In genomic region chr12:113072136-113072535, GRCh38 we compare ENCODE assay signal across 14 cellular contexts. TPM values are rescaled to one million over a fixed set of nuclear protein-coding genes. Genes with fewer than 3 reads are reported as not detected.
DNase-seq lines count a peak whose midpoint lies in the region; ATAC-seq, FAIRE-seq and TF ChIP-seq lines count a peak whose summit lies in the region.
"Had no signal": no experiment of that assay in that cellular context is flagged by ENCODE, and none has a peak within 500 bp of the region (broad histone marks: within the 10 kb centered on the region; RNA-seq: fewer than 3 reads in every experiment).

No MANE protein-coding gene starts in this region.

- POLR2A ChIA-PET in GM12878 (lab: Charles Lee) = interaction anchor here (0.5 to 4.6 kb wide), 5 partner anchors 8 to 740 kb away, joined by 3 to 46 read pairs (median 6); partner anchors contain the start of gene OAS2

- no peak for TF ChIP-seq RAD21 in GM12878 (IDR thresholded peaks at IDR 0.05; ENCODE audit: insufficient read depth, low read depth, low read length)

- H3K27ac ChIP-seq in Karpas-422 (ENCODE audit: low read length) (peak overlapping the region; percentile 99), GM12878 (ENCODE audit: control insufficient read depth, insufficient read depth) (no peak overlapping the region), spleen (peak overlapping the region; percentile 55 to 88 (median 80))
- H3K27ac ChIP-seq: KMS-11, left lung, SK-N-MC had no signal

- 71% methylated on average over 3 of the region's 3 CpGs for WGBS in GM12878 (ENCODE audit: insufficient coverage, insufficient replicate concordance, low lambda C conversion rate, missing lambda C conversion rate)
- WGBS in spleen, 5 donors = 63 to 86% (median 85%) methylated on average over 3 of the region's 3 CpGs

- no peak for DNase-seq in activated naive CD4-positive, alpha-beta T cell treated with anti-CD3 and anti-CD28 coated beads, Interleukin-2, amount 50 U/mL, for 72 hours (ENCODE audit: low spot score in 2 of 2)
- no peak for DNase-seq in activated naive CD4-positive, alpha-beta T cell (lab: John Stamatoyannopoulos, UW)
- peak; percentile 61 for DNase-seq in Karpas-422
- DNase-seq in GM12878 (ENCODE audit: low read depth, low spot score) = no peak
- no peak for DNase-seq in spleen
- DNase-seq in foreskin melanocyte = no peak
- DNase-seq in activated CD4-positive, alpha-beta T cell treated with anti-CD3 and anti-CD28 coated beads for 1 hour = no peak
- DNase-seq: activated CD4-positive, alpha-beta T cell treated with anti-CD3 and anti-CD28 coated beads, Interleukin-2, amount 50 U/mL, for 4 hours; effector memory CD4-positive, alpha-beta T cell; left lung had no signal

- no peak for TF ChIP-seq CTCF in GM12878 (IDR thresholded peaks at IDR 0.05 in 2 of 3, conservative IDR thresholded peaks at IDR 0.05 in 1 of 3; ENCODE audit: control insufficient read depth in 2 of 3, extremely low read depth in 1 of 3, insufficient read depth in 1 of 3, low read depth in 3 of 3, low read length in 3 of 3)
- TF ChIP-seq CTCF in spleen (IDR thresholded peaks at IDR 0.05 in 8 of 11, conservative IDR thresholded peaks at IDR 0.05 in 3 of 11) = no peak

- H3K36me3 Mint-ChIP-seq in activated naive CD4-positive, alpha-beta T cell treated with anti-CD3 and anti-CD28 coated beads, Interleukin-2, amount 50 U/mL, for 72 hours = no peaks in the 10 kb centered on the region
- H3K36me3 Mint-ChIP-seq: CD14-positive monocyte had no signal

- H4K20me1 ChIP-seq in Karpas-422 (ENCODE audit: insufficient read depth, low read depth, low read length) = peaks cover 3% of the 10 kb centered on the region; the same call in 1 of the 2 replicates
- H4K20me1 ChIP-seq in GM12878 (ENCODE audit: control insufficient read depth, insufficient read depth) = no peaks in the 10 kb centered on the region

- no peaks in the 10 kb centered on the region for H3K9me2 ChIP-seq in Karpas-422 (replicated peaks; ENCODE audit: insufficient read depth, low read length)

- CTCF ChIA-PET in GM12878 (lab: Yijun Ruan, JAX) = interaction anchor here (1.7 to 3.1 kb wide), 4 partner anchors 10 to 23 kb away, joined by 4 to 18 read pairs (median 10); no protein-coding TSS in a partner anchor

- no peak for TF ChIP-seq EP300 in GM12878 (IDR thresholded peaks at IDR 0.05; ENCODE audit: borderline replicate concordance in 1 of 2, control insufficient read depth in 1 of 2, low read depth in 2 of 2, low read length in 2 of 2)

- in situ Hi-C loops in GM12878 (cut with MboI) = no loop called here

- no peak overlapping the region for H2AFZ ChIP-seq in Karpas-422 (ENCODE audit: low read length)
- no peak overlapping the region for H2AFZ ChIP-seq in GM12878 (ENCODE audit: control insufficient read depth, low read depth, low read length)

- H3K27ac Mint-ChIP-seq in activated naive CD4-positive, alpha-beta T cell treated with anti-CD3 and anti-CD28 coated beads, Interleukin-2, amount 50 U/mL, for 72 hours = peak overlapping the region; percentile 2 to 85

- intact Hi-C loops in GM12878 (cut with micrococcal nuclease; ENCODE audit: unreplicated experiment) = no loop called here
- intact Hi-C loops in spleen (cut with DNase I; ENCODE audit: low total_unique reads) = no loop called here

- H3K4me1 ChIP-seq in Karpas-422 (ENCODE audit: low read length) = peaks cover 100% of the 10 kb centered on the region
- H3K4me1 ChIP-seq in GM12878 (ENCODE audit: control insufficient read depth, insufficient read depth, low read length) = peaks cover 66% of the 10 kb centered on the region
- peaks cover 41 to 100% (median 96%) of the 10 kb centered on the region in 6 donors for H3K4me1 ChIP-seq in spleen
- H3K4me1 ChIP-seq: left lung had no signal

- peaks cover 45% of the 10 kb centered on the region for H3K79me2 ChIP-seq in Karpas-422 (ENCODE audit: low read length)
- H3K79me2 ChIP-seq in GM12878 (ENCODE audit: control insufficient read depth, insufficient read depth, low read length) = peaks cover 2% of the 10 kb centered on the region; the same call in 1 of the 2 replicates

- TF ChIP-seq POLR2A in GM12878 (IDR thresholded peaks at IDR 0.05; ENCODE audit: low read depth, low read length) = no peak
- TF ChIP-seq POLR2A in spleen (IDR thresholded peaks at IDR 0.05) = no peak

- H3K4me2 ChIP-seq in Karpas-422 (ENCODE audit: low read depth, low read length, poor library complexity, severe bottlenecking) (peak overlapping the region; percentile 86), GM12878 (ENCODE audit: control insufficient read depth, insufficient read depth) (no peak overlapping the region)
- H3K4me2 ChIP-seq: KMS-11 had no signal

- no peaks in the 10 kb centered on the region for H3K9me3 Mint-ChIP-seq in activated naive CD4-positive, alpha-beta T cell treated with anti-CD3 and anti-CD28 coated beads, Interleukin-2, amount 50 U/mL, for 72 hours
- H3K9me3 Mint-ChIP-seq: CD14-positive monocyte had no signal

- peak overlapping the region; percentile 89 for H3K9ac ChIP-seq in Karpas-422 (ENCODE audit: low read length)
- no peak overlapping the region for H3K9ac ChIP-seq in GM12878 (ENCODE audit: control insufficient read depth, insufficient read depth, low read length)
- H3K9ac ChIP-seq: KMS-11 had no signal

- H3K36me3 ChIP-seq in Karpas-422 (ENCODE audit: insufficient read depth, low read length) (peaks cover 24% of the 10 kb centered on the region), GM12878 (ENCODE audit: control insufficient read depth in 2 of 2, insufficient read depth in 2 of 2, low read length in 1 of 2) (no peaks in the 10 kb centered on the region; a peak in 1 of 4 replicates), spleen (peaks cover 0 to 13% (median 0%) of the 10 kb centered on the region in 6 donors)
- H3K36me3 ChIP-seq: left lung had no signal

- peak in 1 of 2 donors; percentile 55 for ATAC-seq in activated naive CD4-positive, alpha-beta T cell treated with anti-CD3 and anti-CD28 coated beads, Interleukin-2, amount 50 U/mL, for 72 hours
- ATAC-seq in GM12878 (no peak), GM21529 (IDR thresholded peaks at IDR 0.05; ENCODE audit: unreplicated experiment) (no peak)
- ATAC-seq: left lung had no signal

- peak; percentile 57 for FAIRE-seq in GM12878 (lab: Jason Lieb, UNC)

- SMC1A ChIA-PET in GM12878 (lab: Charles Lee; ENCODE audit: uncharacterized antibody, unreplicated experiment) = interaction anchor here (1.2 to 7.3 kb wide), 6 partner anchors 10 to 23 kb away, joined by 4 to 83 read pairs (median 6); no protein-coding TSS in a partner anchor

- RAD21 ChIA-PET in GM12878 (lab: Charles Lee; ENCODE audit: unreplicated experiment) = interaction anchor here (7.1 kb wide), 1 partner anchor 10 kb away, joined by 84 read pairs; no protein-coding TSS in a partner anchor

- no TSS peak for BruUV-seq in GM12878 (replicated peaks; lab: Mats Ljungman, UMichigan)

- H3K27me3 ChIP-seq in Karpas-422 (ENCODE audit: low read length) (no peaks in the 10 kb centered on the region), GM12878 (replicated peaks in 1 of 2; ENCODE audit: control insufficient read depth in 2 of 2, insufficient read depth in 2 of 2, low read length in 1 of 2) (no peaks in the 10 kb centered on the region), spleen (replicated peaks in 1 of 7) (peaks cover 0 to 3% (median 0%) of the 10 kb centered on the region in 7 donors)

- H3K9me3 ChIP-seq in Karpas-422 (ENCODE audit: low read length) (no peaks in the 10 kb centered on the region), GM12878 (replicated peaks; ENCODE audit: control insufficient read depth, insufficient read depth, low read length) (no peaks in the 10 kb centered on the region; the same call in 2 of the 3 replicates), spleen (no peaks in the 10 kb centered on the region)
- H3K9me3 ChIP-seq: left lung had no signal

- H3K4me3 ChIP-seq in Karpas-422 (ENCODE audit: low read length) (no peak overlapping the region), GM12878 (no peak overlapping the region), spleen (no peak overlapping the region)
- H3K4me3 ChIP-seq: left lung, SK-N-MC had no signal

TF ChIP-seq in GM12878, 131 proteins besides CTCF, POLR2A, EP300 and RAD21 (continues in another document):
- TF ChIP-seq IRF4 (IDR thresholded peaks at IDR 0.05; ENCODE audit: low read depth, low read length) (peak; percentile 53; the same call in 1 of the 2 replicates), JUNB (IDR thresholded peaks at IDR 0.05) (peak; percentile 68), SMARCA5 (IDR thresholded peaks at IDR 0.05) (peak; percentile 78), CEBPB (IDR thresholded peaks at IDR 0.05; ENCODE audit: borderline replicate concordance in 1 of 2, low read depth in 2 of 2, low read length in 2 of 2) (no peak), NRF1 (conservative IDR thresholded peaks at IDR 0.05; ENCODE audit: low read depth, low read length) (no peak), MEF2A (IDR thresholded peaks at IDR 0.05; ENCODE audit: insufficient read depth, low read depth, low read length) (0 out of 2 replicates have a peak, but pooled peaks have one; percentile 14)

RNA-seq across cellular contexts. Expression of gene DTX1, which starts 15.6 kb away (rescaled TPM):
- total RNA-seq in activated naive CD4-positive, alpha-beta T cell treated with anti-CD3 and anti-CD28 coated beads, Interleukin-2, amount 50 U/mL, for 72 hours = 10 to 100 TPM in 1 of 2 donors, 1 to 10 TPM in 1; 9.8 to 17.3 TPM
- total RNA-seq in Karpas-422 (2014; rRNA removed; shearing (Covaris generic); ENCODE audit: low replicate concordance) = 227 and 481 TPM in 2 replicates
- total RNA-seq in GM12878 (2013; cell fraction: nucleolus; rRNA removed) = 57.9 and 66.9 TPM in 2 replicates
- 0.87 and 0.96 TPM in 2 replicates for total RNA-seq in GM12878 (2014; rRNA removed)
- 0.37 and 0.49 TPM in 2 replicates for total RNA-seq in GM12878 (2014; rRNA removed; fragmentation: Illumina TruSeq; extraction: Trizol)
- 2.3 and 2.8 TPM in 2 replicates for total RNA-seq in GM12878 (2021)
- 5.6 TPM for polyA plus RNA-seq in GM12878 (2011; ENCODE audit: low read depth)
- 0.62 and 0.83 TPM in 2 replicates for polyA plus RNA-seq in GM12878 (2011; rRNA removed)
- 1.3 and 1.5 TPM in 2 replicates for polyA plus RNA-seq in GM12878 (2011; cell fraction: cytosol; rRNA removed)
- 2.7 and 3.1 TPM in 2 replicates for polyA plus RNA-seq in GM12878 (2011; cell fraction: nucleus; rRNA removed)
- polyA plus RNA-seq in GM12878 (2012) = 10.3 and 12.9 TPM in 2 replicates
- 0.46 and 1.1 TPM in 2 replicates for polyA plus RNA-seq in GM12878 (2014; fragmentation: Illumina TruSeq; extraction: Trizol)
- under 1 TPM; 0.13 to 0.32 TPM for polyA plus RNA-seq in GM12878 (2014; fragmentation: Nextera tagmentation; extraction: Ambion mirVana)
- polyA plus RNA-seq in GM12878 (2014; rRNA removed) = 1.2 and 1.3 TPM in 2 replicates
- polyA plus RNA-seq in GM12878 (2016; fragmentation: Nextera tagmentation; extraction: Ambion mirVana) = under 1 TPM; 0.09 to 0.33 TPM
- polyA minus RNA-seq in GM12878 (2011; rRNA and poly(A)+ RNA removed) = 0.88 and 1.3 TPM in 2 replicates
- 0.52 and 1.1 TPM in 2 replicates for polyA minus RNA-seq in GM12878 (2011; cell fraction: cytosol; rRNA and poly(A)+ RNA removed)
- 1.1 TPM in 2 replicates for polyA minus RNA-seq in GM12878 (2011; cell fraction: nucleus; rRNA and poly(A)+ RNA removed)
- 100 to 1,000 TPM in 2 of 7 donors, 10 to 100 TPM in 5; 54.6 to 141 (median 76.1) TPM for total RNA-seq in spleen
- polyA plus RNA-seq in spleen = 100 to 1,000 TPM in 1 of 3 donors, 10 to 100 TPM in 2; 53.4 to 102 (median 96.7) TPM
